In the genomic region with DNA sequence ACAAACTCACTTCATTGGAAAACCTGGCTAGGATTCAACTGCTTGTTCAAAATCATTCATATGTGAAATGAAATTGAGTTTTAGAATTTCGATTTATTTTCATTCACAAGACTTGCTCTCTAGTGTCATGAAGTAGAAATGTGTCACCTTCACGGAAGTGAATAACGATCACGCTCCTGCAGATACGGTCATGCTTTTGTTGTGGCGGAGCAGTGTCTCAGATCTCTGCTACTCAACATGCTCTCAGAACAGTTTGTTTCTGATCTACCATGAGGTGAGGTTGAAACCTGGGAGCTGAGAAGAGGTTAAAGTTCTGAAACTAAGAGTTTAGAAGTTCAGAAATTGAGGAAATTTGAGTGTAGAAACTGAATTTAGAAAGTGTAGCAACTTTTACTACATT, we compare ENCODE assay signal across 16 cellular contexts. TPM values are rescaled to one million over a fixed set of nuclear protein-coding genes. Genes with fewer than 3 reads are reported as not detected.
A peak's percentile ranks its signal among the peaks of the same experiment; 100 is the strongest.
DNase-seq lines count a peak whose midpoint lies in the region; ATAC-seq and TF ChIP-seq lines count a peak whose summit lies in the region.
"Had no signal": no experiment of that assay in that cellular context is flagged by ENCODE, and none has a peak within 500 bp of the region (broad histone marks: within the 10 kb centered on the region; RNA-seq: fewer than 3 reads in every experiment).

No MANE protein-coding gene starts in this region.

- intact Hi-C loops in activated CD8-positive, alpha-beta T cell treated with anti-CD3 and anti-CD28 coated beads for 36 hours (cut with micrococcal nuclease): no loop called here

- H3K4me1 Mint-ChIP-seq in activated CD8-positive, alpha-beta T cell treated with anti-CD3 and anti-CD28 coated beads for 36 hours (ENCODE audit: low read depth): peaks cover 14% of the 10 kb centered on the region
- H3K4me1 Mint-ChIP-seq in activated naive CD8-positive, alpha-beta T cell (ENCODE audit: low read depth): peaks cover 21% of the 10 kb centered on the region

- H3K4me1 ChIP-seq in GM23248 (ENCODE audit: insufficient read depth): no peaks in the 10 kb centered on the region

- WGBS in GM23248 (ENCODE audit: low coverage in 1 of 2, low lambda C conversion rate in 2 of 2, missing lambda C conversion rate in 2 of 2), 2 experiments: 83 to 84% methylated on average over 6 of the region's 6 CpGs

- H3K36me3 Mint-ChIP-seq in activated CD8-positive, alpha-beta T cell treated with anti-CD3 and anti-CD28 coated beads for 36 hours (ENCODE audit: low read depth): no peaks in the 10 kb centered on the region
- H3K36me3 Mint-ChIP-seq in activated naive CD8-positive, alpha-beta T cell: no peaks in the 10 kb centered on the region

- peaks cover 11% of the 10 kb centered on the region for H3K27me3 Mint-ChIP-seq in activated CD8-positive, alpha-beta T cell treated with anti-CD3 and anti-CD28 coated beads for 36 hours
- H3K27me3 Mint-ChIP-seq in activated naive CD8-positive, alpha-beta T cell: peaks cover 1% of the 10 kb centered on the region

- peak overlapping the region; percentile 52 for H3K27ac Mint-ChIP-seq in activated CD8-positive, alpha-beta T cell treated with anti-CD3 and anti-CD28 coated beads for 36 hours
- peak overlapping the region; percentile 87 for H3K27ac Mint-ChIP-seq in activated naive CD8-positive, alpha-beta T cell

- POLR2A ChIA-PET in activated CD8-positive, alpha-beta T cell treated with anti-CD3 and anti-CD28 coated beads for 36 hours (lab: Charles Lee): no interaction called here

- H3K9me3 ChIP-seq in GM23248 (ENCODE audit: low read depth) (no peaks in the 10 kb centered on the region), MG63 (no peaks in the 10 kb centered on the region)

- H2AFZ ChIP-seq in GM23248: no peak overlapping the region

- no peak overlapping the region for H3K27ac ChIP-seq in GM23248
- H3K27ac ChIP-seq: cardiac muscle cell had no signal

- no peak for TF ChIP-seq CTCF in activated CD8-positive, alpha-beta T cell treated with anti-CD3 and anti-CD28 coated beads for 36 hours (IDR thresholded peaks at IDR 0.05)

- no peak overlapping the region for H3K4me2 ChIP-seq in GM23248 (ENCODE audit: unreplicated experiment)

- H3K79me2 ChIP-seq in GM23248 (ENCODE audit: insufficient read depth): no peaks in the 10 kb centered on the region

- in situ Hi-C loops in GM23248 (cut with MboI): no loop called here

- peak overlapping the region; percentile 9; the same call in 1 of the 2 replicates for H3K4me3 ChIP-seq in Jurkat, Clone E6-1 (ENCODE audit: low read length)
- no peak overlapping the region for H3K4me3 ChIP-seq in GM23248
- no peak overlapping the region for H3K4me3 ChIP-seq in MG63
- H3K4me3 ChIP-seq: cardiac muscle cell had no signal

- peak; percentile 95 for DNase-seq in Jurkat, Clone E6-1 (ENCODE audit: low read depth, low spot score)
- peak; percentile 78 for DNase-seq in activated CD8-positive, alpha-beta T cell treated with anti-CD3 and anti-CD28 coated beads for 36 hours
- DNase-seq in stimulated activated CD4-positive, alpha-beta T cell treated with anti-CD3 and anti-CD28 coated beads, Interleukin-4, amount 100 ng/mL, for 24 hours: peak; percentile 68
- DNase-seq in GM23248 (no peak), NCI-H526 treated with DMSO at 0.1 percent for 48 hours (lab: John Stamatoyannopoulos, UW) (no peak), MG63 (no peak)
- DNase-seq: DMS53; NCI-H2081; NK-92 treated with Interleukin-12 subunit alpha and Interleukin-12 subunit beta, amount 100 ng/mL, for 24 hours; right cardiac atrium; trophoblast cell had no signal

- CTCF ChIA-PET in activated CD8-positive, alpha-beta T cell treated with anti-CD3 and anti-CD28 coated beads for 36 hours (lab: Charles Lee): interaction anchor here (0.9 to 5.0 kb wide), 2 partner anchors 11 to 23 kb away, joined by 3 to 31 read pairs; no protein-coding TSS in a partner anchor

- peaks cover 6% of the 10 kb centered on the region for H3K27me3 ChIP-seq in GM23248 (replicated peaks; ENCODE audit: insufficient read depth)
- H3K27me3 ChIP-seq in MG63: peaks cover 11% of the 10 kb centered on the region
- H3K27me3 ChIP-seq: cardiac muscle cell had no signal

- no peaks in the 10 kb centered on the region for H3F3A ChIP-seq in GM23248 (ENCODE audit: insufficient read depth)

- H3K36me3 ChIP-seq in GM23248 (ENCODE audit: low read depth) (no peaks in the 10 kb centered on the region), MG63 (no peaks in the 10 kb centered on the region)
- H3K36me3 ChIP-seq: cardiac muscle cell had no signal

- H4K20me1 ChIP-seq in GM23248 (ENCODE audit: insufficient read depth): no peaks in the 10 kb centered on the region

- peak; percentile 99 for ATAC-seq in activated CD8-positive, alpha-beta T cell treated with anti-CD3 and anti-CD28 coated beads for 36 hours
- no peak for ATAC-seq in HG02981 (IDR thresholded peaks at IDR 0.05; ENCODE audit: unreplicated experiment)
- ATAC-seq: HCT116, right cardiac atrium, Right ventricle myocardium inferior had no signal

- no peaks in the 10 kb centered on the region for H3K9me3 Mint-ChIP-seq in activated CD8-positive, alpha-beta T cell treated with anti-CD3 and anti-CD28 coated beads for 36 hours
- H3K9me3 Mint-ChIP-seq in activated naive CD8-positive, alpha-beta T cell (ENCODE audit: low read depth): no peaks in the 10 kb centered on the region

- no peak overlapping the region for H3K4me3 Mint-ChIP-seq in activated CD8-positive, alpha-beta T cell treated with anti-CD3 and anti-CD28 coated beads for 36 hours
- peak overlapping the region; percentile 73 for H3K4me3 Mint-ChIP-seq in activated naive CD8-positive, alpha-beta T cell

- H3K9me2 ChIP-seq in GM23248 (ENCODE audit: insufficient read depth): no peaks in the 10 kb centered on the region

- H3K9ac ChIP-seq in GM23248: no peak overlapping the region

RNA-seq across cellular contexts. Expression of a gene that starts 13.8 kb away (rescaled TPM):
- 72.5 TPM for polyA plus RNA-seq in Jurkat, Clone E6-1 (2012; ENCODE audit: insufficient read depth, insufficient read length)
- 10 to 100 TPM; 77.6 to 78.6 TPM for total RNA-seq in activated CD8-positive, alpha-beta T cell treated with anti-CD3 and anti-CD28 coated beads for 36 hours
- total RNA-seq in GM23248 (2014; rRNA removed; shearing (Covaris generic)): 75.5 and 94.4 TPM in 2 replicates
- polyA plus RNA-seq in GM23248 (2016; fragmentation: Nextera tagmentation; extraction: Ambion mirVana): 79.7 and 81.9 TPM in 2 replicates
- total RNA-seq in MG63 (2014; rRNA removed; shearing (Covaris generic); ENCODE audit: low replicate concordance): 61.2 and 85.3 TPM in 2 replicates

Comparison
In these comparisons a context has a peak if more than half of its experiments do, and no peak if none do; other contexts are left out.
1. DNase-seq: peak in Jurkat, Clone E6-1 (single experiment), activated CD8-positive, alpha-beta T cell treated with anti-CD3 and anti-CD28 coated beads for 36 hours (single experiment) and stimulated activated CD4-positive, alpha-beta T cell treated with anti-CD3 and anti-CD28 coated beads, Interleukin-4, amount 100 ng/mL, for 24 hours (single experiment); none in GM23248 (single experiment), NCI-H526 treated with DMSO at 0.1 percent for 48 hours (single experiment) and MG63 (single experiment).